1 cellular context compared by ENCODE assay signal in the genomic region with DNA sequence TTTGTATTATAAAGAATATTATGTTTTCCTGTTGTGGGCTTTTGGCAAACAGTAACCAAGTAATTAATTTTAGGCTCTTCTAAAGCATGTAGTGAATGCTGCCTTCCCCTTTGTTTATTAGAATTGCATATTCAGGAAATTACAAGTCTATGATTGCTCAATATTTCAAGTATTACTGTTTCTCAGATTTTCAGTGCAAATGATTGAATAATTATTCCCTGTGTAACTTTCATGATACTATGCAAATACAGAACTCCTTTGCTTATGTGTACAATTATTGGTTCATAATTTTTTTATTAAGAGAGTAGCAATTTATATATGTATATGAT.
TF ChIP-seq lines count a peak whose summit lies in the region.

No MANE protein-coding gene starts in this region.

TF ChIP-seq in SK-N-SH treated with all-trans-retinoic acid at 6 μM for 48 hours, 23 proteins besides CTCF, POLR2A, EP300 and RAD21 (continued from another document):
- TF ChIP-seq, protein P1, sequence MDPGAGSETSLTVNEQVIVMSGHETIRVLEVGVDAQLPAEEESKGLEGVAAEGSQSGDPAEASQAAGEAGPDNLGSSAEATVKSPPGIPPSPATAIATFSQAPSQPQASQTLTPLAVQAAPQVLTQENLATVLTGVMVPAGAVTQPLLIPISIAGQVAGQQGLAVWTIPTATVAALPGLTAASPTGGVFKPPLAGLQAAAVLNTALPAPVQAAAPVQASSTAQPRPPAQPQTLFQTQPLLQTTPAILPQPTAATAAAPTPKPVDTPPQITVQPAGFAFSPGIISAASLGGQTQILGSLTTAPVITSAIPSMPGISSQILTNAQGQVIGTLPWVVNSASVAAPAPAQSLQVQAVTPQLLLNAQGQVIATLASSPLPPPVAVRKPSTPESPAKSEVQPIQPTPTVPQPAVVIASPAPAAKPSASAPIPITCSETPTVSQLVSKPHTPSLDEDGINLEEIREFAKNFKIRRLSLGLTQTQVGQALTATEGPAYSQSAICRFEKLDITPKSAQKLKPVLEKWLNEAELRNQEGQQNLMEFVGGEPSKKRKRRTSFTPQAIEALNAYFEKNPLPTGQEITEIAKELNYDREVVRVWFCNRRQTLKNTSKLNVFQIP (CRISPR knock-in tag; IDR thresholded peaks at IDR 0.05; ENCODE audit: borderline replicate concordance, low read depth): no peak
